Comparison of ENCODE assay signal across 13 cellular contexts in genomic region chr2:145591109-145591809, GRCh38.
"Had no signal": no experiment of that assay in that cellular context is flagged by ENCODE, and none has a peak within 500 bp of the region (broad histone marks: within the 10 kb centered on the region; RNA-seq: fewer than 3 reads in every experiment).

No MANE protein-coding gene starts in this region.

- H3K4me1 ChIP-seq: ascending aorta, prostate gland, right lobe of liver had no signal

- H3K27ac ChIP-seq: ascending aorta, prostate gland, right lobe of liver, spleen, suprapubic skin had no signal

- H3K27me3 ChIP-seq: ascending aorta, right lobe of liver, spleen, suprapubic skin had no signal

- ATAC-seq: activated CD8-positive, alpha-beta T cell treated with anti-CD3 and anti-CD28 coated beads, Interleukin-2, amount 10 ng/mL, durations not matched to agents 7 days and 5 days; left colon; mucosa of descending colon; natural killer cell; right lobe of liver; stimulated activated naive CD8-positive, alpha-beta T cell treated with anti-CD3 and anti-CD28 coated beads, Interleukin-15, Interleukin-2, amounts not matched to agents 100 U/mL and 50 U/mL, for 24 hours had no signal

- DNase-seq: activated CD4-positive, alpha-beta T cell treated with anti-CD3 and anti-CD28 coated beads for 4 hours; activated CD8-positive, alpha-beta memory T cell treated with anti-CD3 and anti-CD28 coated beads, Interleukin-2, amount 50 U/mL, for 48 hours; activated CD8-positive, alpha-beta T cell treated with anti-CD3 and anti-CD28 coated beads, Interleukin-2, amount 10 ng/mL, durations not matched to agents 7 days and 5 days; left colon; mucosa of descending colon; natural killer cell; occipital lobe; right lobe of liver; spleen; stimulated activated naive CD8-positive, alpha-beta T cell treated with anti-CD3 and anti-CD28 coated beads, Interleukin-15, Interleukin-2, amounts not matched to agents 100 U/mL and 50 U/mL, for 24 hours had no signal
